Comparison of ENCODE assay signal across 2 cellular contexts in the genomic region with DNA sequence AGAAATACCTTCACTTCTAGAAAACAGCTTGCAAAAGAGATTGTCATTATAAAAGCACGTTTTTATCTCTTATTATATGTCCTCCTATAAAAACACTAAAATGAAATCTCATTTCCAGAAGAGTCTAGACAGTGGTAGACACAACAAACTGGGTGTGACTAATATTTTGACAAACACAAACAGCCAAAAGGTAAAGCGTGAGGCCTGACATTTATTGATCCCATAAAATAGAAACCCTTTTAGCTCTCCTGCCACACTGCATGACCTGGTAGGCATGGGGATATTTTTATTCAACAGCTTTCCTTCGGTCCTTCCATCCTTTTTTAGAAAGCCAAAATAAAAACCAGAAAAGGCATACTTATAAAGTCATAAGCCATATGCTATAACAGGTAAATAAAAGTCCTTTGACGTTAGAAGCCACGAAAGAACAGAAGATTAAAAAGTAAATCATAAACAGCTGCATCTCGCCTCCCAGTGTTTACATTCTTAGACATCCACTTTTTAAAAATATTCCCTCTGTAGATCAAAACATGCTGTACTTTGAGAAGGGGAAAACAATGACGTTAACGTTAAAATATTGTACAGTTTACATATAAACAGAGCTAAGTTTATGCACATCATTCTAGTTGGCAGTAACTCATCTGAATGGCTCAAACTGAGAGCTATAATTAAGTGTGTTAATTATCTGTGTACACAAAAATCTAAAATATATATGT.
TF ChIP-seq lines count a peak whose summit lies in the region.

No MANE protein-coding gene starts in this region.

TF ChIP-seq in liver, 16 proteins besides CTCF, POLR2A, EP300 and RAD21:
- TF ChIP-seq FOXA2 (IDR thresholded peaks at IDR 0.05) (no peak), HNF4A (conservative IDR thresholded peaks at IDR 0.05) (no peak), HNF4G (IDR thresholded peaks at IDR 0.05) (no peak), GABPA (IDR thresholded peaks at IDR 0.05 in 1 of 2, conservative IDR thresholded peaks at IDR 0.05 in 1 of 2) (no peak), JUND (IDR thresholded peaks at IDR 0.05) (no peak), ZBTB33 (IDR thresholded peaks at IDR 0.05) (no peak), SP1 (IDR thresholded peaks at IDR 0.05) (no peak), TAF1 (conservative IDR thresholded peaks at IDR 0.05) (no peak), RXRA (IDR thresholded peaks at IDR 0.05) (no peak), EGR1 (IDR thresholded peaks at IDR 0.05; ENCODE audit: low read depth in 2 of 2) (no peak), YY1 (IDR thresholded peaks at IDR 0.05) (no peak), FOXA1 (IDR thresholded peaks at IDR 0.05) (no peak), NR2F2 (IDR thresholded peaks at IDR 0.05) (no peak), MAX (IDR thresholded peaks at IDR 0.05) (no peak)
- TF ChIP-seq, protein P1, sequence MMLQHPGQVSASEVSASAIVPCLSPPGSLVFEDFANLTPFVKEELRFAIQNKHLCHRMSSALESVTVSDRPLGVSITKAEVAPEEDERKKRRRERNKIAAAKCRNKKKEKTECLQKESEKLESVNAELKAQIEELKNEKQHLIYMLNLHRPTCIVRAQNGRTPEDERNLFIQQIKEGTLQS (IDR thresholded peaks at IDR 0.05) = no peak
- TF ChIP-seq, protein P2, sequence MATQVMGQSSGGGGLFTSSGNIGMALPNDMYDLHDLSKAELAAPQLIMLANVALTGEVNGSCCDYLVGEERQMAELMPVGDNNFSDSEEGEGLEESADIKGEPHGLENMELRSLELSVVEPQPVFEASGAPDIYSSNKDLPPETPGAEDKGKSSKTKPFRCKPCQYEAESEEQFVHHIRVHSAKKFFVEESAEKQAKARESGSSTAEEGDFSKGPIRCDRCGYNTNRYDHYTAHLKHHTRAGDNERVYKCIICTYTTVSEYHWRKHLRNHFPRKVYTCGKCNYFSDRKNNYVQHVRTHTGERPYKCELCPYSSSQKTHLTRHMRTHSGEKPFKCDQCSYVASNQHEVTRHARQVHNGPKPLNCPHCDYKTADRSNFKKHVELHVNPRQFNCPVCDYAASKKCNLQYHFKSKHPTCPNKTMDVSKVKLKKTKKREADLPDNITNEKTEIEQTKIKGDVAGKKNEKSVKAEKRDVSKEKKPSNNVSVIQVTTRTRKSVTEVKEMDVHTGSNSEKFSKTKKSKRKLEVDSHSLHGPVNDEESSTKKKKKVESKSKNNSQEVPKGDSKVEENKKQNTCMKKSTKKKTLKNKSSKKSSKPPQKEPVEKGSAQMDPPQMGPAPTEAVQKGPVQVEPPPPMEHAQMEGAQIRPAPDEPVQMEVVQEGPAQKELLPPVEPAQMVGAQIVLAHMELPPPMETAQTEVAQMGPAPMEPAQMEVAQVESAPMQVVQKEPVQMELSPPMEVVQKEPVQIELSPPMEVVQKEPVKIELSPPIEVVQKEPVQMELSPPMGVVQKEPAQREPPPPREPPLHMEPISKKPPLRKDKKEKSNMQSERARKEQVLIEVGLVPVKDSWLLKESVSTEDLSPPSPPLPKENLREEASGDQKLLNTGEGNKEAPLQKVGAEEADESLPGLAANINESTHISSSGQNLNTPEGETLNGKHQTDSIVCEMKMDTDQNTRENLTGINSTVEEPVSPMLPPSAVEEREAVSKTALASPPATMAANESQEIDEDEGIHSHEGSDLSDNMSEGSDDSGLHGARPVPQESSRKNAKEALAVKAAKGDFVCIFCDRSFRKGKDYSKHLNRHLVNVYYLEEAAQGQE (IDR thresholded peaks at IDR 0.05) = no peak

TF ChIP-seq in HepG2, 621 proteins besides CTCF, POLR2A, EP300 and RAD21:
- TF ChIP-seq THAP11 (CRISPR knock-in tag; IDR thresholded peaks at IDR 0.05) (no peak), PRPF4 (IDR thresholded peaks at IDR 0.05; ENCODE audit: low read depth, low read length, poor library complexity, severe bottlenecking) (no peak), RXRA (CRISPR knock-in tag; IDR thresholded peaks at IDR 0.05) (no peak)
TF ChIP-seq in HepG2: peak in this region for 0.
